In the genomic region with DNA sequence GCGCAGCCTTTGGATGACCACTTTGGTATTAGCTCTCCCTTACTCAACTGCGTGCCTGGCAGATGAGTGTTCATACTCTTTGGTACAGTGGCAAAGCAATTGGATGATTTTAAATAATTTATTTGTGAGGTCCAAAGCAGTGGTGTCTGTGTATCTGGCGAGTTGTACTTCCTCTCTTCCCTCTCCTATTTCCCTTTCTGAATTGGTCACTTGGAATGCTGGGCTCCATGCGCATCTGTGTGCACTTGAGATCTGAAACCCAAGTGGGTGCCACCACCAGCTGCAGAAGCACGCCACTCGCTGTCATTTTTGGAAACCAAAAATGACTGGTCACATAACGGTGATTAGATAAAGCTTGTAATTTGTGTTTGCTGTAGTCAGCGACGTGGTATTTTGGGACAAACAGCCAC, we compare ENCODE assay signal across 1 cellular context.
TF ChIP-seq lines count a peak whose summit lies in the region.

No MANE protein-coding gene starts in this region.

TF ChIP-seq in H1, 55 proteins besides CTCF, POLR2A, EP300 and RAD21 (continued from another document):
- TF ChIP-seq RBBP5 (IDR thresholded peaks at IDR 0.05; ENCODE audit: borderline replicate concordance, low read depth, low read length) (no peak), YY1 (IDR thresholded peaks at IDR 0.05; ENCODE audit: low read depth, low read length) (no peak), BACH1 (IDR thresholded peaks at IDR 0.05; ENCODE audit: low read length) (no peak), CEBPB (IDR thresholded peaks at IDR 0.05; ENCODE audit: low read depth, low read length) (no peak)
